ENCODE assay signal across 25 cellular contexts in genomic region chr2:31725444-31725843, GRCh38.
DNase-seq lines count a peak whose midpoint lies in the region; ATAC-seq, FAIRE-seq and TF ChIP-seq lines count a peak whose summit lies in the region.
"Had no signal": no experiment of that assay in that cellular context is flagged by ENCODE, and none has a peak within 500 bp of the region (broad histone marks: within the 10 kb centered on the region; RNA-seq: fewer than 3 reads in every experiment).

No MANE protein-coding gene starts in this region.

- TF ChIP-seq RAD21 in A549 (conservative IDR thresholded peaks at IDR 0.05 in 1 of 2, IDR thresholded peaks at IDR 0.05 in 1 of 2) = no peak

- TF ChIP-seq POLR2A in A549 (IDR thresholded peaks at IDR 0.05; ENCODE audit: low read length) = no peak

- intact Hi-C loops in A673 (cut with micrococcal nuclease; ENCODE audit: unreplicated experiment) = loop anchor here (10.0 kb wide), 1 partner anchor 1011 kb away; no protein-coding TSS in a partner anchor

- H3K4me3 ChIP-seq in A549 (no peak overlapping the region), A673 (ENCODE audit: low read depth, low read length, poor library complexity, severe bottlenecking) (no peak overlapping the region), SK-N-MC (no peak overlapping the region)
- H3K4me3 ChIP-seq: BLaER1 treated with 17β-estradiol and CSF1 and Interleukin-3, amounts not matched to agents 10 nM and 100 nM; GM12878 had no signal

- peak; percentile 49 for FAIRE-seq in A549 (lab: Jason Lieb, UNC)
- FAIRE-seq: GM12878, GM12892, GM18507 had no signal

- H3K27me3 Mint-ChIP-seq in T-helper 2 cell treated with Interferon-gamma antibody and Interleukin-4, amounts not matched to agents 5 μg/mL and 100 μg/mL, for 36 hours (ENCODE audit: low read depth) = peaks cover 2% of the 10 kb centered on the region

- H3K9me3 ChIP-seq in A549 = no peaks in the 10 kb centered on the region
- no peaks in the 10 kb centered on the region for H3K9me3 ChIP-seq in A673 (ENCODE audit: low read depth, low read length, poor library complexity, severe bottlenecking)
- H3K9me3 ChIP-seq in SK-N-MC (ENCODE audit: low read depth, low read length) = no peaks in the 10 kb centered on the region
- H3K9me3 ChIP-seq: Caco-2 had no signal

- H3K9me3 Mint-ChIP-seq in T-helper 2 cell treated with Interferon-gamma antibody and Interleukin-4, amounts not matched to agents 5 μg/mL and 100 μg/mL, for 36 hours = no peaks in the 10 kb centered on the region

- H3K4me1 ChIP-seq in A549 (no peaks in the 10 kb centered on the region), A673 (ENCODE audit: insufficient read depth, low read length, poor library complexity, severe bottlenecking) (peaks cover 10% of the 10 kb centered on the region)
- H3K4me1 ChIP-seq: BLaER1 treated with 17β-estradiol and CSF1 and Interleukin-3, amounts not matched to agents 10 nM and 100 nM; Caco-2 had no signal

- no peak for TF ChIP-seq EP300 in A549 (IDR thresholded peaks at IDR 0.05)

- DNase-seq in A549 (ENCODE audit: low read depth in 1 of 2, low spot score in 1 of 2) (no peak), A673 (ENCODE audit: low spot score) (peak; percentile 54), SK-N-MC (ENCODE audit: low read depth, low spot score) (no peak), Ammon's horn (ENCODE audit: low spot score) (no peak)
- DNase-seq in activated CD8-positive, alpha-beta memory T cell treated with anti-CD3 and anti-CD28 coated beads, Interleukin-2, amount 50 U/mL, for 4 hours = no peak
- DNase-seq in T-helper 2 cell treated with Interferon-gamma antibody and Interleukin-4, amounts not matched to agents 5 μg/mL and 100 μg/mL, for 36 hours (ENCODE audit: low spot score) = no peak
- DNase-seq: 8988T; ACHN; Caco-2; Calu3; CD4-positive, alpha-beta T cell; CD8-positive, alpha-beta T cell; DMS 273 treated with DMSO at 0.1 percent for 48 hours; DMS153; DMS53; DMS79; DND-41; EL; GDM1 had no signal

- H3K4me3 Mint-ChIP-seq in T-helper 2 cell treated with Interferon-gamma antibody and Interleukin-4, amounts not matched to agents 5 μg/mL and 100 μg/mL, for 36 hours = no peak overlapping the region
- H3K4me3 Mint-ChIP-seq: B cell; CD4-positive, alpha-beta T cell; CD8-positive, alpha-beta T cell had no signal

- no peaks in the 10 kb centered on the region for H3K4me1 Mint-ChIP-seq in T-helper 2 cell treated with Interferon-gamma antibody and Interleukin-4, amounts not matched to agents 5 μg/mL and 100 μg/mL, for 36 hours (ENCODE audit: low read depth)
- H3K4me1 Mint-ChIP-seq: B cell had no signal

- no peaks in the 10 kb centered on the region for H3K36me3 ChIP-seq in A673 (ENCODE audit: insufficient read depth, low read length, poor library complexity, severe bottlenecking)
- no peaks in the 10 kb centered on the region for H3K36me3 ChIP-seq in SK-N-MC (ENCODE audit: insufficient read depth, low read length)
- H3K36me3 ChIP-seq: BLaER1 treated with 17β-estradiol and CSF1 and Interleukin-3, amounts not matched to agents 10 nM and 100 nM had no signal

- H3K27me3 ChIP-seq in A673 (replicated peaks; ENCODE audit: insufficient read depth, low read depth, low read length, poor library complexity) = no peaks in the 10 kb centered on the region
- H3K27me3 ChIP-seq: BLaER1 treated with 17β-estradiol and CSF1 and Interleukin-3, amounts not matched to agents 10 nM and 100 nM had no signal

- TF ChIP-seq CTCF in A549 (IDR thresholded peaks at IDR 0.05) (no peak), A673 (conservative IDR thresholded peaks at IDR 0.05; ENCODE audit: low read depth, low read length) (no peak)

- CTCF ChIA-PET in A549 (lab: Yijun Ruan, JAX) = interaction anchor here (0.7 kb wide), 1 partner anchor 1739 kb away, joined by 5 read pairs; no protein-coding TSS in a partner anchor
- CTCF ChIA-PET in A673 (lab: Charles Lee) = no interaction called here

- ATAC-seq in A549 = no peak
- ATAC-seq: CD8-positive, alpha-beta T cell; GM12878 had no signal

- H3K9ac ChIP-seq in SK-N-MC (ENCODE audit: insufficient read length) = no peak overlapping the region
- H3K9ac ChIP-seq: BLaER1 treated with 17β-estradiol and CSF1 and Interleukin-3, amounts not matched to agents 10 nM and 100 nM had no signal

- H3K27ac Mint-ChIP-seq in T-helper 2 cell treated with Interferon-gamma antibody and Interleukin-4, amounts not matched to agents 5 μg/mL and 100 μg/mL, for 36 hours = no peak overlapping the region
- H3K27ac Mint-ChIP-seq: B cell; CD4-positive, alpha-beta T cell; CD8-positive, alpha-beta T cell had no signal

- no peak overlapping the region for H3K27ac ChIP-seq in A549
- H3K27ac ChIP-seq in A673 (ENCODE audit: low read depth, low read length, poor library complexity, severe bottlenecking) = no peak overlapping the region
- 0 out of 2 replicates have a peak overlapping the region, but pooled peaks have one; percentile 2 for H3K27ac ChIP-seq in SK-N-MC
- H3K27ac ChIP-seq: BLaER1 treated with 17β-estradiol and CSF1 and Interleukin-3, amounts not matched to agents 10 nM and 100 nM; C4-2B had no signal

- H3K36me3 Mint-ChIP-seq in T-helper 2 cell treated with Interferon-gamma antibody and Interleukin-4, amounts not matched to agents 5 μg/mL and 100 μg/mL, for 36 hours (ENCODE audit: low read depth) = no peaks in the 10 kb centered on the region
- H3K36me3 Mint-ChIP-seq: CD8-positive, alpha-beta T cell had no signal

- no TSS peak for BruUV-seq in A673 (replicated peaks; lab: Mats Ljungman, UMichigan)

- POLR2A ChIA-PET in A549 (lab: Yijun Ruan, JAX) = no interaction called here
- POLR2A ChIA-PET in A673 (lab: Charles Lee; ENCODE audit: low non-redundant PET) = no interaction called here

- WGBS in A549 (ENCODE audit: missing lambda C conversion rate) = 37% methylated on average over 3 of the region's 3 CpGs

- H3K4me2 ChIP-seq in A549 = no peak overlapping the region
- H3K4me2 ChIP-seq: BLaER1 treated with 17β-estradiol and CSF1 and Interleukin-3, amounts not matched to agents 10 nM and 100 nM had no signal

TF ChIP-seq in A549, 52 proteins besides CTCF, POLR2A, EP300 and RAD21:
- TF ChIP-seq GATA3 (IDR thresholded peaks at IDR 0.05; ENCODE audit: borderline replicate concordance) (no peak), EHF (CRISPR knock-in tag; IDR thresholded peaks at IDR 0.05) (no peak), CEBPB (IDR thresholded peaks at IDR 0.05) (no peak), ZSCAN20 (CRISPR knock-in tag; IDR thresholded peaks at IDR 0.05) (no peak), CBX8 (IDR thresholded peaks at IDR 0.05) (no peak), HDAC2 (IDR thresholded peaks at IDR 0.05) (no peak), RCOR1 (IDR thresholded peaks at IDR 0.05; ENCODE audit: low read depth, low read length) (no peak), E2F6 (IDR thresholded peaks at IDR 0.05; ENCODE audit: borderline replicate concordance, low read depth) (no peak), NFE2L2 (conservative IDR thresholded peaks at IDR 0.05; ENCODE audit: low read length) (no peak), MAZ (IDR thresholded peaks at IDR 0.05; ENCODE audit: borderline replicate concordance, low read depth, low read length) (no peak), ELK1 (IDR thresholded peaks at IDR 0.05; ENCODE audit: low read depth, low read length) (no peak), RARB (CRISPR knock-in tag; IDR thresholded peaks at IDR 0.05) (no peak), USF2 (IDR thresholded peaks at IDR 0.05) (no peak), ESRRA (IDR thresholded peaks at IDR 0.05; ENCODE audit: borderline replicate concordance, low read length) (no peak), ZNF302 (CRISPR knock-in tag; IDR thresholded peaks at IDR 0.05) (no peak)
